22 cellular contexts compared by ENCODE assay signal in the genomic region with DNA sequence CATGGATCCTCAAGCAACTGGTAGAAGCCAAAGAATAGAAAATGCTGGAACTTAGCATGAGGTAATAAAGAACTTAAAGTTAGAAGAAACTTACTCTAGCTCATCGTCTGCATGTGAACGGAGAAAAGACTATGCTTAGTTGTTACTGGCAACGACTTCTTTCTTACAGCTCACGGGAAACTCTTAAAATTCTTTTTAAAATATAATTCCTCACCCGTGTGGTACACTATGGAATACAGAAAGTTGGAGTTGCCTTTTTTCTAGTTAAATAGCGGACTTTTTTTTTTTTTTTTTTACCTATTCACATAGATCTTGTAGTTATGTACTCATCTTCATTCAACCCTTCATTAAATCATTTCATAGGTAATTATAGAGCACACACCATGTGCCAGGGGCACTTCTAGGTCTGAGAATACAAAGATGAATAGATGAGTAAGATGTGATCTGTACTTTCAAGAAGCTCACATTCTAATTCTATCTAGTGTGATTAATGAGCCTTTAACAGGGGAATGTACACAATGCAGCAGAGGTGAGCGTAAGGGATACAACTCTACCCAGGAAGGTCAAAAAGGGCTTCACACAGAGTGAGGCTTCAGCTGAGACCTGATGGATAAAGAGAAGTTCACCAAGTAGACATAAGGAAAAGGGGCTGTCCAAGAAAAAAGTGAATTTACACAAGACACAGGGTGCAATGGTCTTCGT. TPM values are rescaled to one million over a fixed set of nuclear protein-coding genes. Genes with fewer than 3 reads are reported as not detected.
"Had no signal": no experiment of that assay in that cellular context is flagged by ENCODE, and none has a peak within 500 bp of the region (broad histone marks: within the 10 kb centered on the region; RNA-seq: fewer than 3 reads in every experiment).

No MANE protein-coding gene starts in this region.

- H2AFZ ChIP-seq: neural progenitor cell had no signal

- H3K9me3 Mint-ChIP-seq: activated B cell treated with CpG ODN at 0.5 μM for 24 hours; activated CD4-positive, alpha-beta memory T cell treated with anti-CD3 and anti-CD28 coated beads for 36 hours; activated naive CD4-positive, alpha-beta T cell treated with anti-CD3 and anti-CD28 coated beads, Interleukin-2, amount 50 U/mL, for 72 hours; activated T-helper 1 cell treated with anti-CD3 and anti-CD28 coated beads, Interleukin-12 subunit alpha, Interleukin-12 subunit beta, Interleukin-2, Interleukin-4 antibody, amounts not matched to agents 30 ng/mL and 10 ng/mL and 1 ng/mL, durations not matched to agents 14 hours and 24 hours and 36 hours; neural progenitor cell; stimulated activated naive CD8-positive, alpha-beta T cell treated with anti-CD3 and anti-CD28 coated beads, Interleukin-15, Interleukin-2, amounts not matched to agents 100 ng/mL and 50 ng/mL, for 24 hours had no signal

- H3K9ac ChIP-seq: neural progenitor cell had no signal

- H3K27ac ChIP-seq: adrenal gland, breast epithelium, gastroesophageal sphincter, heart left ventricle, neural progenitor cell, prostate gland, skin epidermis, tibial nerve had no signal

- H3K27ac Mint-ChIP-seq: activated B cell treated with CpG ODN at 0.5 μM for 24 hours; activated CD4-positive, alpha-beta memory T cell treated with anti-CD3 and anti-CD28 coated beads for 36 hours; activated naive CD4-positive, alpha-beta T cell treated with anti-CD3 and anti-CD28 coated beads, Interleukin-2, amount 50 U/mL, for 72 hours; activated T-helper 1 cell treated with anti-CD3 and anti-CD28 coated beads, Interleukin-12 subunit alpha, Interleukin-12 subunit beta, Interleukin-2, Interleukin-4 antibody, amounts not matched to agents 30 ng/mL and 10 ng/mL and 1 ng/mL, durations not matched to agents 14 hours and 24 hours and 36 hours; neural progenitor cell; stimulated activated naive CD8-positive, alpha-beta T cell treated with anti-CD3 and anti-CD28 coated beads, Interleukin-15, Interleukin-2, amounts not matched to agents 100 ng/mL and 50 ng/mL, for 24 hours had no signal

- H3K27me3 Mint-ChIP-seq: activated B cell treated with CpG ODN at 0.5 μM for 24 hours had no signal

- H3K4me1 ChIP-seq: adrenal gland, breast epithelium, gastroesophageal sphincter, neural progenitor cell, prostate gland, tibial nerve had no signal

- H3K36me3 ChIP-seq: adrenal gland, breast epithelium, gastroesophageal sphincter, heart left ventricle, neural progenitor cell, prostate gland, tibial nerve had no signal

- H3K9me3 ChIP-seq: adrenal gland, breast epithelium, gastroesophageal sphincter, heart left ventricle, prostate gland, tibial nerve had no signal

- H3K27me3 ChIP-seq: adrenal gland, breast epithelium, gastroesophageal sphincter, heart left ventricle, neural progenitor cell, tibial nerve had no signal

- H3K4me3 Mint-ChIP-seq: activated B cell treated with CpG ODN at 0.5 μM for 24 hours; activated CD4-positive, alpha-beta memory T cell treated with anti-CD3 and anti-CD28 coated beads for 36 hours; activated T-helper 1 cell treated with anti-CD3 and anti-CD28 coated beads, Interleukin-12 subunit alpha, Interleukin-12 subunit beta, Interleukin-2, Interleukin-4 antibody, amounts not matched to agents 30 ng/mL and 10 ng/mL and 1 ng/mL, durations not matched to agents 14 hours and 24 hours and 36 hours; neural progenitor cell; stimulated activated naive CD8-positive, alpha-beta T cell treated with anti-CD3 and anti-CD28 coated beads, Interleukin-15, Interleukin-2, amounts not matched to agents 100 ng/mL and 50 ng/mL, for 24 hours had no signal

- H3K36me3 Mint-ChIP-seq: activated CD4-positive, alpha-beta memory T cell treated with anti-CD3 and anti-CD28 coated beads for 36 hours; activated naive CD4-positive, alpha-beta T cell treated with anti-CD3 and anti-CD28 coated beads, Interleukin-2, amount 50 U/mL, for 72 hours; neural progenitor cell had no signal

- H3K4me3 ChIP-seq: adrenal gland, breast epithelium, gastroesophageal sphincter, heart left ventricle, neural progenitor cell, prostate gland, skin epidermis, tibial nerve had no signal

- ATAC-seq: activated naive CD4-positive, alpha-beta T cell treated with anti-CD3 and anti-CD28 coated beads, Interleukin-2, amount 50 U/mL, for 72 hours; esophagus mucosa; gastroesophageal sphincter had no signal

- H3K4me2 ChIP-seq: neural progenitor cell had no signal

- H3K4me1 Mint-ChIP-seq: activated B cell treated with CpG ODN at 0.5 μM for 24 hours had no signal

- DNase-seq: activated B cell treated with CpG ODN at 0.5 μM for 24 hours; activated CD4-positive, alpha-beta memory T cell treated with anti-CD3 and anti-CD28 coated beads for 36 hours; activated CD4-positive, alpha-beta T cell treated with anti-CD3 and anti-CD28 coated beads for 4 hours; activated gamma-delta T cell treated with Interleukin-2 at 50 U/mL for 16 hours; activated T-cell treated with anti-CD3 and anti-CD28 coated beads for 4 hours; cerebellar nuclear complex; cortex of kidney; heart left ventricle; left ventricle myocardium superior; right cardiac atrium had no signal

RNA-seq across cellular contexts. Expression of a gene that starts 18.4 kb away (rescaled TPM):
- total RNA-seq: activated B cell treated with CpG ODN at 0.5 μM for 24 hours; activated CD4-positive, alpha-beta memory T cell treated with anti-CD3 and anti-CD28 coated beads for 36 hours; activated naive CD4-positive, alpha-beta T cell treated with anti-CD3 and anti-CD28 coated beads, Interleukin-2, amount 50 U/mL, for 72 hours; activated T-helper 1 cell treated with anti-CD3 and anti-CD28 coated beads, Interleukin-12 subunit alpha, Interleukin-12 subunit beta, Interleukin-2, Interleukin-4 antibody, amounts not matched to agents 30 ng/mL and 10 ng/mL and 1 ng/mL, durations not matched to agents 14 hours and 24 hours and 36 hours; astrocyte; esophagus mucosa; tibial nerve had no signal
